In the genomic region with DNA sequence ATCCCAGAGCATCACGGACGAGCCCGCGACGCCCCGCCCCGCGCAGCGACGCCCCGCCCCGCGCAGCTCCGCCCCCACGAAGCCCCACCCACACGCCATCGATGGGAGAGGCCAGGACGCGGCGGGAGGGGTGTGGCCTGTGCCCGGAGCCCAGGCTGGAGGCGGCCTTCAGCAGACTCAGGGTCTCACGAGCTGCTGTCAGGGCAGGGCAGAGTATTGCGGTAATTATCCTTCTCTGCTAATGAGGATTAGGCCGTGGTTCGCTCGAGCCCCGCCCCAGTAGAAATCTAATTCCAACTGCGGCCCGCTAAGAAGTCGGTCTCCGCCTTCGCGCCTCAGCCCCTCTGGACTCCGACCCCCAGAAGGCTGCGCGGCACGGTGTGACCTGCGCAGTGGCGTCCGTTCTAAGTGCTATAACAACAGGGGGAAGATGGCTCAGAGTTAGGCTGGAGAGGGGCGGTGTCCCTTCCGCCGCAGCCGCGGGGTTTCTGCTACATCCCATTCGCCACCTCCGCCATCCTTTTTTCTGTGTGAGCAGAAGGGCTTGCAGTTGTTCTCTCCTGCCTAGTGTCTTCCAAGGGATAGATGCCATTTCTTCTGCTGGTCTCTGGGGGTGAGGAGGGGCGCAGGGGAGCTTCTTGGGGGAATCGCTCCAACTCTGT, we compare ENCODE assay signal across 8 cellular contexts. TPM values are rescaled to one million over a fixed set of nuclear protein-coding genes. Genes with fewer than 3 reads are reported as not detected.
DNase-seq lines count a peak whose midpoint lies in the region; ATAC-seq and TF ChIP-seq lines count a peak whose summit lies in the region.

No MANE protein-coding gene starts in this region.

- in situ Hi-C loops in Panc1 (cut with HindIII; ENCODE audit: low pct_unique_long_range_greater_than_20kb, low sequenced_read_pairs): no loop called here

- TF ChIP-seq CTCF in KMS-11 (conservative IDR thresholded peaks at IDR 0.05; ENCODE audit: low read depth, low read length) (no peak), Panc1 (IDR thresholded peaks at IDR 0.05) (no peak)

- peak overlapping the region; percentile 86 to 97 (median 96) for H3K27ac Mint-ChIP-seq in naive B cell
- peak overlapping the region; percentile 95 for H3K27ac Mint-ChIP-seq in stimulated activated effector memory CD8-positive, alpha-beta T cell treated with anti-CD3 and anti-CD28 coated beads, Interleukin-12 subunit alpha, Interleukin-12 subunit beta, amount 100 ng/mL, for 72 hours

- peaks cover 44% of the 10 kb centered on the region for H3K79me2 ChIP-seq in KMS-11 (ENCODE audit: insufficient read depth, low read depth)

- intact Hi-C loops in Panc1 (cut with micrococcal nuclease; ENCODE audit: unreplicated experiment): no loop called here

- H3K27me3 Mint-ChIP-seq in naive B cell: no peaks in the 10 kb centered on the region

- DNase-seq in DMS79 treated with DMSO at 0.1 percent for 48 hours (lab: John Stamatoyannopoulos, UW): peak; percentile 93
- DNase-seq in Panc1 (ENCODE audit: low read depth, low spot score): peak; percentile 81
- DNase-seq in activated T-helper 1 cell treated with Interleukin-2 at 50 U/mL for 16 hours (ENCODE audit: low read depth): peak; percentile 86
- DNase-seq in fibroblast of gingiva (ENCODE audit: low read depth): peak; percentile 94
- DNase-seq in naive B cell: peak; percentile 94
- peak; percentile 88 to 94 for DNase-seq in stimulated activated effector memory CD8-positive, alpha-beta T cell treated with anti-CD3 and anti-CD28 coated beads, Interleukin-12 subunit alpha, Interleukin-12 subunit beta, amount 100 ng/mL, for 72 hours (ENCODE audit: low spot score in 2 of 2)

- H3K36me3 Mint-ChIP-seq in naive B cell: peaks cover 9 to 12% of the 10 kb centered on the region in 2 donors
- peaks cover 17% of the 10 kb centered on the region for H3K36me3 Mint-ChIP-seq in stimulated activated effector memory CD8-positive, alpha-beta T cell treated with anti-CD3 and anti-CD28 coated beads, Interleukin-12 subunit alpha, Interleukin-12 subunit beta, amount 100 ng/mL, for 72 hours

- H3K9me3 ChIP-seq in Panc1 (ENCODE audit: control insufficient read depth, insufficient read depth, low read depth, low read length): peaks cover 4% of the 10 kb centered on the region; the same call in 1 of the 2 replicates

- H3K27me3 ChIP-seq in KMS-11 (ENCODE audit: insufficient read depth, low read depth) (no peaks in the 10 kb centered on the region), Panc1 (ENCODE audit: control insufficient read depth, insufficient read depth, low read length) (no peaks in the 10 kb centered on the region)

- H3K4me2 ChIP-seq in KMS-11: peak overlapping the region; percentile 57

- no peaks in the 10 kb centered on the region for H3K36me3 ChIP-seq in KMS-11 (ENCODE audit: insufficient read depth)
- no peaks in the 10 kb centered on the region; the same call in 1 of the 2 replicates for H3K36me3 ChIP-seq in Panc1 (ENCODE audit: control insufficient read depth, insufficient read depth, low read length)

- no TSS peak for BruUV-seq in Panc1 (replicated peaks; lab: Mats Ljungman, UMichigan)

- peak; percentile 95 for ATAC-seq in GM21786 (IDR thresholded peaks at IDR 0.05; ENCODE audit: unreplicated experiment)
- ATAC-seq in Panc1: peak; percentile 98
- ATAC-seq in naive B cell (ENCODE audit: low read depth in 2 of 2): peak; percentile 85 to 88
- ATAC-seq in stimulated activated effector memory CD8-positive, alpha-beta T cell treated with anti-CD3 and anti-CD28 coated beads, Interleukin-12 subunit alpha, Interleukin-12 subunit beta, amount 100 ng/mL, for 72 hours: peak; percentile 96

- H3K27ac ChIP-seq in KMS-11: peak overlapping the region; percentile 78
- H3K27ac ChIP-seq in Panc1 (ENCODE audit: low read length): peak overlapping the region; percentile 91

- H3K4me1 ChIP-seq in KMS-11 (ENCODE audit: low read depth, poor library complexity, severe bottlenecking) (peaks cover 28% of the 10 kb centered on the region), Panc1 (ENCODE audit: control insufficient read depth, insufficient read depth, low read length) (peaks cover 17% of the 10 kb centered on the region)

- H4K20me1 ChIP-seq in KMS-11 (ENCODE audit: insufficient read depth): peaks cover 4% of the 10 kb centered on the region; the same call in 1 of the 2 replicates

- H3K4me3 ChIP-seq in KMS-11 (IDR thresholded peaks at IDR 0.05; ENCODE audit: insufficient read depth, low read depth, low read length): no peak overlapping the region
- peak overlapping the region; percentile 77 to 89 for H3K4me3 ChIP-seq in Panc1 (ENCODE audit: low read depth in 2 of 2, low read length in 2 of 2)

- H3K4me3 Mint-ChIP-seq in naive B cell: peak overlapping the region; percentile 86 to 98 (median 96)
- H3K4me3 Mint-ChIP-seq in stimulated activated effector memory CD8-positive, alpha-beta T cell treated with anti-CD3 and anti-CD28 coated beads, Interleukin-12 subunit alpha, Interleukin-12 subunit beta, amount 100 ng/mL, for 72 hours: peak overlapping the region; percentile 96

- CTCF ChIA-PET in Panc1 (lab: Charles Lee): interaction anchor here (0.6 kb wide), 1 partner anchor 134 kb away, joined by 4 read pairs; no protein-coding TSS in a partner anchor

- peak overlapping the region; percentile 78; the same call in 1 of the 2 replicates for H3K9ac ChIP-seq in KMS-11

- H2AFZ ChIP-seq in KMS-11 (ENCODE audit: low read depth): peak overlapping the region; percentile 90

- POLR2A ChIA-PET in Panc1 (lab: Charles Lee): interaction anchor here (0.5 kb wide), 1 partner anchor 16 kb away, joined by 8 read pairs; no protein-coding TSS in a partner anchor

- H3K9me3 Mint-ChIP-seq in naive B cell: peaks cover 0 to 15% (median 12%) of the 10 kb centered on the region in 7 donors
- peaks cover 9% of the 10 kb centered on the region for H3K9me3 Mint-ChIP-seq in stimulated activated effector memory CD8-positive, alpha-beta T cell treated with anti-CD3 and anti-CD28 coated beads, Interleukin-12 subunit alpha, Interleukin-12 subunit beta, amount 100 ng/mL, for 72 hours

- peaks cover 23 to 43% (median 41%) of the 10 kb centered on the region in 3 donors for H3K4me1 Mint-ChIP-seq in naive B cell
- peaks cover 36% of the 10 kb centered on the region for H3K4me1 Mint-ChIP-seq in stimulated activated effector memory CD8-positive, alpha-beta T cell treated with anti-CD3 and anti-CD28 coated beads, Interleukin-12 subunit alpha, Interleukin-12 subunit beta, amount 100 ng/mL, for 72 hours

RNA-seq across cellular contexts. Expression of gene NT5C3A, which starts 0.3 kb away (rescaled TPM):
- total RNA-seq in Panc1 (2021; ENCODE audit: unreplicated experiment): 29.1 TPM
- 12.5 TPM for polyA plus RNA-seq in Panc1 (2012; ENCODE audit: insufficient read length)
- polyA plus RNA-seq in naive B cell (ENCODE audit: low read depth in 6 of 6): 100 to 1,000 TPM; 131 to 206 (median 147) TPM

RNA-seq across cellular contexts. Expression of gene RP9, which starts 46.3 kb away (rescaled TPM):
- total RNA-seq in Panc1 (2021; ENCODE audit: unreplicated experiment): 22.1 TPM
- polyA plus RNA-seq in Panc1 (2012; ENCODE audit: insufficient read length): 26.9 TPM
- polyA plus RNA-seq in naive B cell (ENCODE audit: low read depth in 6 of 6): 100 to 1,000 TPM in 1 of 6 donors, 10 to 100 TPM in 5; 69.2 to 117 (median 82.4) TPM
